11 cellular contexts compared by ENCODE assay signal in the genomic region with DNA sequence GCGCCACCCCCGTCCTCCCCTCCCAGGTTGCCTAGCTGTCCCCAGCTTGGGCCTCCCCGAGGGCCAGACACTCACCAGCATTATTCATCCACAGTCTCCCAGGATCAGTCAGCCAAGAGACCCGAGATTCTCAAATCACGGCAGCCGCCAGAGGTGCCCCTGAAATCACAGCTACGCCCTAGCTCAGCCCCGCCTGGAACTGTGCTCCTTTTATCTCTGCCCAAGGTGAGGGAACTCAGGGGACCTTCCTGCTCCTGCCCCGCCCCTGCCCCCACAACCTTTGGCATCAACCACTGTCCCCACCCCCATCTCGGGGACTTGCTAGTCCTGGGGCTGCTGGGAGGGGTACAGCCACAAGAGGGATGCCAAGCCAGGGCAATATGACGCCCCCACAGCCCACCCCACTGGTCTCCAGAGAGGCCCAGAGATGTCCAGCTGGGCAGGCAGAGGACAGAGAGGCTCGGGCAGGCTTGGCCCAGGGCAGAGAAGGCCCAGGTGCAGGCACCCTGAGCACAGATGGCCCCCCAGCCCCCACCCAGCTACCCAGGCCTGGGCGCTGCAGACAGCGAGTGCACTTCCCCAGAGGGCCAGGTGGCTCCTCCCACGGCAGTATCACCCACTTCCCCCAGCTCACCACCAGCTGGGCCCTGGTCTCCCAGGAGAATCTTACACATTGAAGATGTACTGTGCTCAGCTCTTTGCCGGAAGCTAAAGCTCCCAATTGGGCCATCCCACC. TPM values are rescaled to one million over a fixed set of nuclear protein-coding genes. Genes with fewer than 3 reads are reported as not detected.
DNase-seq lines count a peak whose midpoint lies in the region; ATAC-seq, FAIRE-seq and TF ChIP-seq lines count a peak whose summit lies in the region.
"Had no signal": no experiment of that assay in that cellular context is flagged by ENCODE, and none has a peak within 500 bp of the region (broad histone marks: within the 10 kb centered on the region; RNA-seq: fewer than 3 reads in every experiment).

A gene with protein sequence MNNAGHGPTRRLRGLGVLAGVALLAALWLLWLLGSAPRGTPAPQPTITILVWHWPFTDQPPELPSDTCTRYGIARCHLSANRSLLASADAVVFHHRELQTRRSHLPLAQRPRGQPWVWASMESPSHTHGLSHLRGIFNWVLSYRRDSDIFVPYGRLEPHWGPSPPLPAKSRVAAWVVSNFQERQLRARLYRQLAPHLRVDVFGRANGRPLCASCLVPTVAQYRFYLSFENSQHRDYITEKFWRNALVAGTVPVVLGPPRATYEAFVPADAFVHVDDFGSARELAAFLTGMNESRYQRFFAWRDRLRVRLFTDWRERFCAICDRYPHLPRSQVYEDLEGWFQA (minus strand): TSS at position 185 of the 736 bp plus-strand sequence. CDS start 97 bp downstream, at position 88.

- DNase-seq in AML-193 (lab: John Stamatoyannopoulos, UW) = peak; percentile 42 to 58
- DNase-seq in T-helper 17 cell = peak in 1 of 3 donors; percentile 35
- DNase-seq in H1 (ENCODE audit: low read depth in 1 of 2, low spot score in 2 of 2) = no peak
- no peak for DNase-seq in C1 segment of cervical spinal cord (lab: John Stamatoyannopoulos, UW)
- DNase-seq in WTC11 (ENCODE audit: low spot score) = no peak
- no peak for DNase-seq in GM10266 (ENCODE audit: extremely low spot score)
- DNase-seq: NCI-H1417, SW 1271 had no signal

- H2BK15ac ChIP-seq in H1 (ENCODE audit: low read length) = no peak within 1 kb of the TSS

- H3K4me3 Mint-ChIP-seq in T-helper 17 cell = peak within 1 kb of the TSS; percentile 94
- no peak within 1 kb of the TSS for H3K4me3 Mint-ChIP-seq in WTC11

- H3K79me1 ChIP-seq in H1 (ENCODE audit: low read depth, low read length) = no peaks in the 10 kb centered on the region

- H3K23ac ChIP-seq in H1 (ENCODE audit: insufficient read length) = no peak within 1 kb of the TSS

- H3K14ac ChIP-seq in H1 (ENCODE audit: insufficient read length) = no peak within 1 kb of the TSS

- no peak within 1 kb of the TSS for H3K18ac ChIP-seq in H1 (ENCODE audit: extremely low read depth, low read length)

- no peaks in the 10 kb centered on the region for H3K9me3 ChIP-seq in DOHH2 (ENCODE audit: control insufficient read depth, insufficient read depth, low read length)
- no peaks in the 10 kb centered on the region for H3K9me3 ChIP-seq in T-helper 17 cell (ENCODE audit: control insufficient read depth, low read length, poor library complexity, severe bottlenecking)
- no peaks in the 10 kb centered on the region for H3K9me3 ChIP-seq in H1 (ENCODE audit: insufficient read depth in 2 of 2, low read depth in 1 of 2, low read length in 1 of 2)
- H3K9me3 ChIP-seq: body of pancreas had no signal

- H4K91ac ChIP-seq in H1 (replicated peaks; ENCODE audit: insufficient read length, low read length) = no peak within 1 kb of the TSS

- H3K4me1 Mint-ChIP-seq in T-helper 17 cell (peaks cover 38% of the 10 kb centered on the region), WTC11 (0 out of 2 replicates have a peak, but pooled peaks cover 2% of the 10 kb centered on the region)

- no peak for TF ChIP-seq CTCF in DOHH2 (IDR thresholded peaks at IDR 0.05; ENCODE audit: low read depth, low read length, poor library complexity, severe bottlenecking)
- TF ChIP-seq CTCF in H1 (IDR thresholded peaks at IDR 0.05; ENCODE audit: control extremely low read depth in 1 of 3, insufficient read depth in 1 of 3, low read depth in 1 of 3, low read length in 3 of 3) = no peak
- TF ChIP-seq CTCF in WTC11 (IDR thresholded peaks at IDR 0.05) = no peak
- no peak for TF ChIP-seq CTCF in GM10266 (IDR thresholded peaks at IDR 0.05; ENCODE audit: control insufficient read depth, insufficient read depth, low read depth, missing control alignments)

- H3K36me3 ChIP-seq in DOHH2 (ENCODE audit: control insufficient read depth, low read length) (no peaks in the 10 kb centered on the region), H1 (ENCODE audit: control insufficient read depth in 2 of 4, insufficient read depth in 4 of 4, low read length in 3 of 4) (no peaks in the 10 kb centered on the region)

- H3F3A ChIP-seq in DOHH2 (ENCODE audit: control insufficient read depth, insufficient read depth) = no peaks in the 10 kb centered on the region

- H3K27ac ChIP-seq in DOHH2 (ENCODE audit: low read depth, low read length) (no peak within 1 kb of the TSS), H1 (ENCODE audit: low read depth, low read length) (no peak within 1 kb of the TSS)

- H2AK5ac ChIP-seq in H1 (ENCODE audit: low read depth, low read length) = no peak within 1 kb of the TSS

- no peak within 1 kb of the TSS for H3K9ac ChIP-seq in H1 (replicated peaks in 1 of 4; ENCODE audit: extremely low read depth in 1 of 4, low read depth in 3 of 4, low read length in 3 of 4)

- CTCF ChIA-PET in H1 (lab: Charles Lee; ENCODE audit: partially characterized antibody) (interaction anchor here (1.2 to 8.5 kb wide), 11 partner anchors 12 to 85 kb away, joined by 3 to 110 read pairs (median 6); a partner anchor contains a TSS), WTC11 (lab: Charles Lee) (interaction anchor here (0.5 to 4.1 kb wide), 6 partner anchors 11 to 269 kb away, joined by 4 to 38 read pairs (median 6); a partner anchor contains a TSS)

- H4K8ac ChIP-seq in H1 (ENCODE audit: extremely low read depth, insufficient read depth, low read length) = peak within 1 kb of the TSS; percentile 25; the same call in 1 of the 2 replicates

- H3K4me3 ChIP-seq in DOHH2 (ENCODE audit: low read length) (no peak within 1 kb of the TSS), H1 (ENCODE audit: extremely low read depth in 1 of 4, insufficient read depth in 2 of 4, low read depth in 3 of 4, low read length in 4 of 4) (no peak within 1 kb of the TSS)
- H3K4me3 ChIP-seq: body of pancreas had no signal

- no peak within 1 kb of the TSS for H3K4ac ChIP-seq in H1 (replicated peaks; ENCODE audit: insufficient read length, low read depth, low read length)

- no peak within 1 kb of the TSS for H2BK120ac ChIP-seq in H1 (replicated peaks; ENCODE audit: low read depth, low read length)

- H3K9me2 ChIP-seq in DOHH2 (replicated peaks; ENCODE audit: control insufficient read depth, low read length) = no peaks in the 10 kb centered on the region

- H3K36me3 Mint-ChIP-seq in T-helper 17 cell (ENCODE audit: low read depth) (no peaks in the 10 kb centered on the region), WTC11 (no peaks in the 10 kb centered on the region)

- H2BK5ac ChIP-seq in H1 (ENCODE audit: low read depth, low read length) = no peak within 1 kb of the TSS

- H3K27me3 ChIP-seq in DOHH2 (ENCODE audit: control insufficient read depth, low read length) (peaks cover 57% of the 10 kb centered on the region), H1 (replicated peaks in 1 of 4; ENCODE audit: control insufficient read depth in 3 of 4, extremely low read depth in 1 of 4, insufficient read depth in 3 of 4, low read length in 3 of 4) (peaks cover 1 to 18% (median 11%) of the 10 kb centered on the region in 4 experiments; a peak in 6 of 7 replicates)
- H3K27me3 ChIP-seq: body of pancreas had no signal

- peaks cover 51% of the 10 kb centered on the region for H3K4me1 ChIP-seq in DOHH2 (ENCODE audit: control insufficient read depth, low read length)
- H3K4me1 ChIP-seq in H1 (replicated peaks in 1 of 4; ENCODE audit: control insufficient read depth in 3 of 4, insufficient read depth in 4 of 4, low read length in 3 of 4) = peaks cover 0 to 10% (median 2%) of the 10 kb centered on the region in 4 experiments; a peak in 5 of 7 replicates

- no peak for TF ChIP-seq EP300 in H1 (IDR thresholded peaks at IDR 0.05; ENCODE audit: borderline replicate concordance in 1 of 2, low read depth in 2 of 2, low read length in 2 of 2)

- H3K79me2 ChIP-seq in DOHH2 (ENCODE audit: control insufficient read depth, low read length) (no peaks in the 10 kb centered on the region), H1 (ENCODE audit: control insufficient read depth in 1 of 2, insufficient read depth in 2 of 2, low read length in 2 of 2) (no peaks in the 10 kb centered on the region)

- no peaks in the 10 kb centered on the region for H3K27me3 Mint-ChIP-seq in T-helper 17 cell
- peaks cover 15% of the 10 kb centered on the region for H3K27me3 Mint-ChIP-seq in WTC11 (ENCODE audit: low read depth)

- H3K4me2 ChIP-seq in DOHH2 (ENCODE audit: low read length) (peak within 1 kb of the TSS; percentile 40), H1 (ENCODE audit: insufficient read depth in 1 of 2, low read depth in 2 of 2, low read length in 2 of 2) (no peak within 1 kb of the TSS)

- TF ChIP-seq POLR2A in H1 (IDR thresholded peaks at IDR 0.05; ENCODE audit: control extremely low read depth in 1 of 2, low read depth in 2 of 2, low read length in 2 of 2) = no peak

- no peak within 1 kb of the TSS for H4K5ac ChIP-seq in H1 (ENCODE audit: insufficient read length, low read depth, low read length)

- peak within 1 kb of the TSS; percentile 87 for H3K27ac Mint-ChIP-seq in T-helper 17 cell
- no peak within 1 kb of the TSS for H3K27ac Mint-ChIP-seq in WTC11

- H3K23me2 ChIP-seq in H1 (ENCODE audit: low read depth, low read length) = peaks cover 4% of the 10 kb centered on the region; the same call in 1 of the 2 replicates

- no peak for TF ChIP-seq RAD21 in H1 (IDR thresholded peaks at IDR 0.05 in 1 of 2, conservative IDR thresholded peaks at IDR 0.05 in 1 of 2; ENCODE audit: low read depth in 2 of 2, low read length in 2 of 2)

- H2BK20ac ChIP-seq in H1 (ENCODE audit: low read length) = no peak within 1 kb of the TSS

- H3K56ac ChIP-seq in H1 (replicated peaks; ENCODE audit: insufficient read length, low read depth, low read length) = no peak within 1 kb of the TSS

- H2BK12ac ChIP-seq in H1 (ENCODE audit: low read depth, low read length) = peak within 1 kb of the TSS; percentile 17; the same call in 1 of the 2 replicates

- no peak within 1 kb of the TSS for H2AFZ ChIP-seq in H1 (ENCODE audit: low read length)

- POLR2A ChIA-PET in H1 (lab: Charles Lee; ENCODE audit: partially characterized antibody) (interaction anchor here (2.1 kb wide), 1 partner anchor 13 kb away, joined by 4 read pairs; no protein-coding TSS in a partner anchor), WTC11 (lab: Charles Lee) (interaction anchor here (0.6 to 0.7 kb wide), 2 partner anchors 9 to 39 kb away, joined by 3 read pairs; no protein-coding TSS in a partner anchor)

- H3K9me3 Mint-ChIP-seq in WTC11 = no peaks in the 10 kb centered on the region

- H4K20me1 ChIP-seq in DOHH2 (ENCODE audit: control insufficient read depth, insufficient read depth, low read depth, low read length) = 0 out of 2 replicates have a peak, but pooled peaks cover 3% of the 10 kb centered on the region
- H4K20me1 ChIP-seq in H1 (replicated peaks in 1 of 2; ENCODE audit: control insufficient read depth in 1 of 2, insufficient read depth in 2 of 2, low read length in 2 of 2) = peaks cover 2 to 4% of the 10 kb centered on the region in 2 experiments

- FAIRE-seq in H1 (lab: Jason Lieb, UNC) = no peak

- WGBS in H1 (ENCODE audit: extremely low coverage in 1 of 2, insufficient coverage in 1 of 2, insufficient read length in 1 of 2, insufficient replicate concordance in 2 of 2, low coverage in 1 of 2, low lambda C conversion rate in 2 of 2, missing lambda C conversion rate in 1 of 2), 2 experiments = 86% methylated on average over 13 of the region's 16 CpGs; no CpG with 5 or more reads in 1 of the 2 experiments

- ATAC-seq in T-helper 17 cell = peak; percentile 14
- no peak for ATAC-seq in WTC11
- ATAC-seq in HG03196 (IDR thresholded peaks at IDR 0.05; ENCODE audit: unreplicated experiment) = no peak
- ATAC-seq: body of pancreas had no signal

RNA-seq across cellular contexts. Expression of the gene that starts here (rescaled TPM):
- total RNA-seq in T-helper 17 cell = 10 to 100 TPM in 1 of 2 donors, 1 to 10 TPM in 1; 7.7 to 10.6 TPM
- not detected in 2 replicates for total RNA-seq in H1 (2021; fragmentation: NEBNext Ultra II Directional; extraction: Animal tissue kit (Norgen Biotek cat#: 25700))
- not detected in 2 replicates for polyA plus RNA-seq in H1 (2011; rRNA removed)
- not detected for polyA plus RNA-seq in H1 (2011; cell fraction: cytosol; rRNA removed)
- not detected for polyA plus RNA-seq in H1 (2011; cell fraction: nucleus; rRNA removed)
- polyA plus RNA-seq in H1 (2012, experiment 1 of 2) = not detected in 4 replicates
- polyA plus RNA-seq in H1 (2012, experiment 2 of 2) = not detected
- 0.02 TPM for polyA plus RNA-seq in H1 (2013, experiment 1 of 2)
- not detected for polyA plus RNA-seq in H1 (2013, experiment 2 of 2)
- polyA minus RNA-seq in H1 (2011; rRNA and poly(A)+ RNA removed) = not detected in 2 replicates
- polyA minus RNA-seq in H1 (2011; cell fraction: cytosol; rRNA and poly(A)+ RNA removed) = not detected
- not detected for polyA minus RNA-seq in H1 (2011; cell fraction: nucleus; rRNA and poly(A)+ RNA removed)
- total RNA-seq in WTC11 (2021) = not detected in 3 replicates
- total RNA-seq: body of pancreas had no signal

Comparison
In these comparisons a context has a peak if more than half of its experiments do, and no peak if none do; other contexts are left out.
1. DNase-seq: peak in AML-193 (2 of 2); none in H1 (0 of 2), C1 segment of cervical spinal cord (0 of 14), WTC11 (single experiment) and GM10266 (single experiment).